In the genomic region with DNA sequence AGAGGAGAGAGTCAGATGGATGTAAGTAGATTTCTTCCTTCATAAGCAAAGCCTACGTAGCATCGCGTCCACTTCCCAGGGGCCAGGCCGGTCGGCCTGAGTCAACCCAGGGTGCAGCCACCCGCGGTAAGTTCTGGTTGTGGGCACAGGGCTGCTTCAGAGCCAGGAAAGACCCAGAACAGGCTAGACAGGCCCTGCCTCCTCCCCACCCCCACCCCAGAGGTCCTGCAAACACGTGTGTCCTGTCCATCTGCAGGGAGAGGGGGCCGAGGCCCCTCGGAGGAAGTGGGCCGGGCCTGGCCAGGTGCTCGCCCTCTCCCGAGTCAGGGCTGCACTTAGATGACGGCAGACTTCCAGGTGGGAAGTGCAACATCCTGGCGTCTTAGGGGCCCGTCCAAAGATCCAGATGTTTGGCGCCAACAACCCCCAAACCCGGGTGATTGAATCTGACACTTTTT, we compare ENCODE assay signal across 21 cellular contexts.
DNase-seq lines count a peak whose midpoint lies in the region; ATAC-seq and TF ChIP-seq lines count a peak whose summit lies in the region.
"Had no signal": no experiment of that assay in that cellular context is flagged by ENCODE, and none has a peak within 500 bp of the region (broad histone marks: within the 10 kb centered on the region; RNA-seq: fewer than 3 reads in every experiment).

No MANE protein-coding gene starts in this region.

- intact Hi-C loops in sciatic nerve (cut with DNase I) (no loop called here), transverse colon (cut with DNase I; ENCODE audit: low total_unique reads) (no loop called here)

- peak; percentile 3 for DNase-seq in GM10248 (ENCODE audit: extremely low spot score)
- peak; percentile 3 to 34 (median 19) for DNase-seq in Peyer's patch
- DNase-seq in left lobe of liver (ENCODE audit: low spot score) = peak; percentile 27
- DNase-seq in sciatic nerve (ENCODE audit: low spot score) = peak; percentile 39
- no peak for DNase-seq in transverse colon
- DNase-seq in caudate nucleus (lab: John Stamatoyannopoulos, UW) = no peak
- DNase-seq: activated B cell treated with CpG ODN at 0.5 μM for 24 hours; activated CD4-positive, alpha-beta T cell treated with anti-CD3 and anti-CD28 coated beads, Interleukin-2, amount 50 U/mL, for 4 hours; activated naive CD4-positive, alpha-beta T cell treated with anti-CD3 and anti-CD28 coated beads, Interleukin-2, amount 10 ng/mL, durations not matched to agents 7 days and 5 days; activated T-cell treated with anti-CD3 and anti-CD28 coated beads, Interleukin-2, amount 50 U/mL, for 4 hours; amygdala; CD4-positive, CD25-positive, alpha-beta regulatory T cell; DMS 273 treated with DMSO at 0.1 percent for 48 hours; NCI-H1694 treated with DMSO at 0.1 percent for 48 hours; NCI-H748 treated with DMSO at 0.1 percent for 48 hours; nucleus accumbens; SHP77; stimulated activated CD4-positive, alpha-beta T cell treated with anti-CD3 and anti-CD28 coated beads, Interleukin-15, amount 100 ng/mL, for 24 hours; T1000 had no signal

- H3K4me3 ChIP-seq in Peyer's patch (no peak overlapping the region), transverse colon (no peak overlapping the region)
- H3K4me3 ChIP-seq: heart left ventricle had no signal

- H3K4me1 ChIP-seq in Peyer's patch = no peaks in the 10 kb centered on the region
- no peaks in the 10 kb centered on the region for H3K4me1 ChIP-seq in transverse colon
- H3K4me1 ChIP-seq: heart left ventricle had no signal

- H3K27ac ChIP-seq in Peyer's patch (no peak overlapping the region), transverse colon (no peak overlapping the region), caudate nucleus (ENCODE audit: low read depth, low read length) (no peak overlapping the region)
- H3K27ac ChIP-seq: heart left ventricle had no signal

- POLR2A ChIA-PET in GM10248 (lab: Yijun Ruan, JAX) = no interaction called here

- TF ChIP-seq CTCF in GM10248 (IDR thresholded peaks at IDR 0.05; ENCODE audit: control extremely low read depth, extremely low read depth, low read depth, missing control alignments) (no peak), Peyer's patch (IDR thresholded peaks at IDR 0.05) (no peak), transverse colon (IDR thresholded peaks at IDR 0.05) (no peak)

- TF ChIP-seq POLR2A in Peyer's patch (IDR thresholded peaks at IDR 0.05) (no peak), transverse colon (IDR thresholded peaks at IDR 0.05) (no peak)

- H3K36me3 ChIP-seq in Peyer's patch = no peaks in the 10 kb centered on the region
- no peaks in the 10 kb centered on the region for H3K36me3 ChIP-seq in transverse colon
- H3K36me3 ChIP-seq: heart left ventricle had no signal

- CTCF ChIA-PET in GM10248 (lab: Yijun Ruan, JAX) = no interaction called here

- in situ Hi-C loops in transverse colon (cut with MboI; ENCODE audit: low pct_ligation_motif_present in 1 of 4, low pct_unique_long_range_greater_than_20kb in 1 of 4, low sequenced_read_pairs in 3 of 4) = no loop called here

- ATAC-seq in left lobe of liver (no peak), sciatic nerve (no peak), HG02884 (IDR thresholded peaks at IDR 0.05; ENCODE audit: unreplicated experiment) (no peak)
- ATAC-seq: activated T-cell treated with anti-CD3 and anti-CD28 coated beads, Interleukin-2, amount 50 U/mL, for 4 hours had no signal

- H3K9me3 ChIP-seq in Peyer's patch (no peaks in the 10 kb centered on the region), transverse colon (no peaks in the 10 kb centered on the region)
- H3K9me3 ChIP-seq: heart left ventricle had no signal

- TF ChIP-seq EP300 in transverse colon (IDR thresholded peaks at IDR 0.05; ENCODE audit: low read depth) = no peak

- 67 to 69% methylated on average over 2 to 17 of the region's 18 CpGs for WGBS in transverse colon (ENCODE audit: low coverage in 1 of 2), 2 donors

- no peaks in the 10 kb centered on the region for H3K27me3 ChIP-seq in Peyer's patch
- no peaks in the 10 kb centered on the region for H3K27me3 ChIP-seq in transverse colon
- H3K27me3 ChIP-seq: heart left ventricle had no signal

Comparison
In these comparisons a context has a peak if more than half of its experiments do, and no peak if none do; other contexts are left out.
1. DNase-seq: peak in GM10248 (single experiment), Peyer's patch (3 of 3), left lobe of liver (single experiment) and sciatic nerve (single experiment); none in transverse colon (single experiment) and caudate nucleus (0 of 61).